In genomic region chr12:121214171-121214777, GRCh38 we compare ENCODE assay signal across 8 cellular contexts. TPM values are rescaled to one million over a fixed set of nuclear protein-coding genes. Genes with fewer than 3 reads are reported as not detected.
DNase-seq lines count a peak whose midpoint lies in the region; ATAC-seq and TF ChIP-seq lines count a peak whose summit lies in the region.

No MANE protein-coding gene starts in this region.

- peak; percentile 30 for DNase-seq in Daoy (ENCODE audit: low read depth)
- peak; percentile 68 for DNase-seq in RPMI7951 (ENCODE audit: low read depth)
- DNase-seq in dermis blood vessel endothelial cell: peak; percentile 60
- DNase-seq in progenitor cell of endocrine pancreas (ENCODE audit: low spot score, unreplicated experiment): no peak
- no peak for DNase-seq in NCI-H510A treated with DMSO at 0.1 percent for 48 hours (lab: John Stamatoyannopoulos, UW)
- no peak for DNase-seq in inferior parietal cortex (ENCODE audit: extremely low spot score)

- no peak overlapping the region for H3K4me3 Mint-ChIP-seq in progenitor cell of endocrine pancreas (ENCODE audit: low read depth)

- TF ChIP-seq CTCF in progenitor cell of endocrine pancreas (IDR thresholded peaks at IDR 0.05; ENCODE audit: unreplicated experiment): no peak

- H3K9me3 Mint-ChIP-seq in progenitor cell of endocrine pancreas (ENCODE audit: low read depth): no peaks in the 10 kb centered on the region

- H3K36me3 Mint-ChIP-seq in progenitor cell of endocrine pancreas (ENCODE audit: insufficient read depth): peaks cover 12% of the 10 kb centered on the region

- ATAC-seq in HG02852 (IDR thresholded peaks at IDR 0.05; ENCODE audit: unreplicated experiment) (no peak), HG02588 (IDR thresholded peaks at IDR 0.05; ENCODE audit: unreplicated experiment) (no peak)

- peak overlapping the region; percentile 38 for H3K27ac Mint-ChIP-seq in progenitor cell of endocrine pancreas

- peaks cover 19% of the 10 kb centered on the region for H3K4me1 Mint-ChIP-seq in progenitor cell of endocrine pancreas (ENCODE audit: low read depth)

- H3K27me3 Mint-ChIP-seq in progenitor cell of endocrine pancreas: no peaks in the 10 kb centered on the region

RNA-seq across cellular contexts. Expression of gene P2RX4, which starts 4.3 kb away (rescaled TPM):
- total RNA-seq in Daoy (2014; rRNA removed; shearing (Covaris generic)): 7.8 and 11.7 TPM in 2 replicates
- 8.9 and 10.1 TPM in 2 replicates for total RNA-seq in RPMI7951 (2014; rRNA removed; shearing (Covaris generic))
- total RNA-seq in dermis blood vessel endothelial cell: 105 and 193 TPM in 2 replicates
- total RNA-seq in progenitor cell of endocrine pancreas: 23.9 and 28.3 TPM in 2 replicates

Comparison
In these comparisons a context has a peak if more than half of its experiments do, and no peak if none do; other contexts are left out.
1. DNase-seq: peak in Daoy (single experiment), RPMI7951 (single experiment) and dermis blood vessel endothelial cell (single experiment); none in progenitor cell of endocrine pancreas (single experiment), NCI-H510A treated with DMSO at 0.1 percent for 48 hours (single experiment) and inferior parietal cortex (single experiment).